1 cellular context compared by ENCODE assay signal in the genomic region with DNA sequence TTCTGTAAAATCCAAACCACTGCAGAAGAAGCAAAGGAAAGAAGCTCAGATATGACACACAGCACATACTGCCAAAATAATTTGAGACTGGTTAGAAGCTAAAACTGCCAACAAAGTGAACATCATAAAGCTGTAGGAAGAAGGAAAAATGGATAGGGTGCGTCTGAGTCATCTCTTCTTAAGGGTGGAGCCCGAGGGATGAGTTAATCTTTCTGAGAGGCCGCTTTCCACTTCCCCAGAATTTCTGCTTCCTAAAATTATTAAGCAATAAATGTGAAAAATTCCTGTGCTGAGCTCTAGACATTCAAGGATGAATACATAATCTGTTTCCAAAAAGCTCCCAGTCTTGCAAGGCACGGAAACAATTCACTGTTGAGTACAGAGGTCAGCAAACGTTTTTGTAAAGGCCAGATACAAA.
TF ChIP-seq lines count a peak whose summit lies in the region.

No MANE protein-coding gene starts in this region.

TF ChIP-seq in K562, 482 proteins besides CTCF, POLR2A, EP300 and RAD21 (continues in another document):
- TF ChIP-seq, protein P1, sequence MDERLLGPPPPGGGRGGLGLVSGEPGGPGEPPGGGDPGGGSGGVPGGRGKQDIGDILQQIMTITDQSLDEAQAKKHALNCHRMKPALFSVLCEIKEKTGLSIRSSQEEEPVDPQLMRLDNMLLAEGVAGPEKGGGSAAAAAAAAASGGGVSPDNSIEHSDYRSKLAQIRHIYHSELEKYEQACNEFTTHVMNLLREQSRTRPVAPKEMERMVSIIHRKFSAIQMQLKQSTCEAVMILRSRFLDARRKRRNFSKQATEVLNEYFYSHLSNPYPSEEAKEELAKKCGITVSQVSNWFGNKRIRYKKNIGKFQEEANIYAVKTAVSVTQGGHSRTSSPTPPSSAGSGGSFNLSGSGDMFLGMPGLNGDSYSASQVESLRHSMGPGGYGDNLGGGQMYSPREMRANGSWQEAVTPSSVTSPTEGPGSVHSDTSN (CRISPR knock-in tag; IDR thresholded peaks at IDR 0.05; ENCODE audit: low read depth): no peak
- TF ChIP-seq, protein P1 (tag; conservative IDR thresholded peaks at IDR 0.05; ENCODE audit: low read depth): no peak
- TF ChIP-seq ZNF764 (CRISPR knock-in tag; IDR thresholded peaks at IDR 0.05; ENCODE audit: low read depth) (no peak), SMARCE1 (IDR thresholded peaks at IDR 0.05) (peak; percentile 63; the same call in 1 of the 2 replicates), NFE2 (IDR thresholded peaks at IDR 0.05; ENCODE audit: low read depth) (0 out of 2 replicates have a peak, but pooled peaks have one; percentile 6), CXXC5 (CRISPR knock-in tag; IDR thresholded peaks at IDR 0.05) (peak; percentile 24; the same call in 1 of the 2 replicates), HMBOX1 (IDR thresholded peaks at IDR 0.05) (0 out of 2 replicates have a peak, but pooled peaks have one; percentile 25), E2F6 (IDR thresholded peaks at IDR 0.05; ENCODE audit: borderline replicate concordance in 1 of 2, extremely low read depth in 1 of 2, insufficient read depth in 1 of 2, insufficient read length in 1 of 2, low read depth in 1 of 2, low read length in 1 of 2, poor library complexity in 1 of 2, severe bottlenecking in 1 of 2) (no peak), TEAD4 (IDR thresholded peaks at IDR 0.05; ENCODE audit: low read length) (0 out of 2 replicates have a peak, but pooled peaks have one; percentile 8), TEAD4 (CRISPR knock-in tag; IDR thresholded peaks at IDR 0.05; ENCODE audit: borderline replicate concordance) (no peak), ZFP36 (IDR thresholded peaks at IDR 0.05; ENCODE audit: low read depth, low read length, partially characterized antibody) (no peak), FOSL1 (tag; conservative IDR thresholded peaks at IDR 0.05) (peak; percentile 93), POLR2H (tag; IDR thresholded peaks at IDR 0.05; ENCODE audit: low read depth) (peak; percentile 23; the same call in 1 of the 2 replicates), KAT2B (IDR thresholded peaks at IDR 0.05; ENCODE audit: low read depth, low read length) (no peak), ZKSCAN3 (CRISPR knock-in tag; IDR thresholded peaks at IDR 0.05) (no peak), DPF2 (IDR thresholded peaks at IDR 0.05) (peak; percentile 41; the same call in 1 of the 2 replicates), ZFX (CRISPR knock-in tag; IDR thresholded peaks at IDR 0.05) (no peak), LCOR (CRISPR knock-in tag; IDR thresholded peaks at IDR 0.05) (0 out of 2 replicates have a peak, but pooled peaks have one; percentile 23), SPI1 (IDR thresholded peaks at IDR 0.05; ENCODE audit: borderline replicate concordance, low read depth, low read length) (peak; percentile 52; the same call in 1 of the 2 replicates), ATF7 (IDR thresholded peaks at IDR 0.05) (0 out of 2 replicates have a peak, but pooled peaks have one; percentile 42), JUNB (CRISPR knock-in tag; conservative IDR thresholded peaks at IDR 0.05) (no peak), ZEB2 (IDR thresholded peaks at IDR 0.05) (peak; percentile 51; the same call in 1 of the 2 replicates), ZNF347 (CRISPR knock-in tag; IDR thresholded peaks at IDR 0.05; ENCODE audit: low read depth) (no peak), RBM22 (IDR thresholded peaks at IDR 0.05; ENCODE audit: low read depth, low read length, poor library complexity, severe bottlenecking) (no peak), ZNF175 (CRISPR knock-in tag; IDR thresholded peaks at IDR 0.05; ENCODE audit: low read depth) (peak; percentile 44; the same call in 1 of the 2 replicates), POLR2B (IDR thresholded peaks at IDR 0.05; ENCODE audit: low read depth, partially characterized antibody) (peak; percentile 38), FOS (IDR thresholded peaks at IDR 0.05; ENCODE audit: extremely low read depth, insufficient read length) (peak; percentile 12), JUN (IDR thresholded peaks at IDR 0.05; ENCODE audit: borderline replicate concordance, low read depth, low read length) (peak; percentile 84), JUN (CRISPR knock-in tag; IDR thresholded peaks at IDR 0.05; ENCODE audit: borderline replicate concordance) (no peak), CEBPG (CRISPR knock-in tag; IDR thresholded peaks at IDR 0.05) (no peak), CEBPG (tag; conservative IDR thresholded peaks at IDR 0.05 in 1 of 2, IDR thresholded peaks at IDR 0.05 in 1 of 2) (peak; percentile 82 to 92), ARNT (IDR thresholded peaks at IDR 0.05) (no peak), CEBPB (tag; IDR thresholded peaks at IDR 0.05) (peak; percentile 76), EHMT2 (IDR thresholded peaks at IDR 0.05) (peak; percentile 53; the same call in 1 of the 2 replicates), ETV1 (tag; conservative IDR thresholded peaks at IDR 0.05; ENCODE audit: low read depth) (no peak), PTRF (tag; IDR thresholded peaks at IDR 0.05) (no peak), ZNF318 (IDR thresholded peaks at IDR 0.05; ENCODE audit: borderline replicate concordance in 1 of 2, low read depth in 1 of 2) (no peak)
- TF ChIP-seq, protein P2, sequence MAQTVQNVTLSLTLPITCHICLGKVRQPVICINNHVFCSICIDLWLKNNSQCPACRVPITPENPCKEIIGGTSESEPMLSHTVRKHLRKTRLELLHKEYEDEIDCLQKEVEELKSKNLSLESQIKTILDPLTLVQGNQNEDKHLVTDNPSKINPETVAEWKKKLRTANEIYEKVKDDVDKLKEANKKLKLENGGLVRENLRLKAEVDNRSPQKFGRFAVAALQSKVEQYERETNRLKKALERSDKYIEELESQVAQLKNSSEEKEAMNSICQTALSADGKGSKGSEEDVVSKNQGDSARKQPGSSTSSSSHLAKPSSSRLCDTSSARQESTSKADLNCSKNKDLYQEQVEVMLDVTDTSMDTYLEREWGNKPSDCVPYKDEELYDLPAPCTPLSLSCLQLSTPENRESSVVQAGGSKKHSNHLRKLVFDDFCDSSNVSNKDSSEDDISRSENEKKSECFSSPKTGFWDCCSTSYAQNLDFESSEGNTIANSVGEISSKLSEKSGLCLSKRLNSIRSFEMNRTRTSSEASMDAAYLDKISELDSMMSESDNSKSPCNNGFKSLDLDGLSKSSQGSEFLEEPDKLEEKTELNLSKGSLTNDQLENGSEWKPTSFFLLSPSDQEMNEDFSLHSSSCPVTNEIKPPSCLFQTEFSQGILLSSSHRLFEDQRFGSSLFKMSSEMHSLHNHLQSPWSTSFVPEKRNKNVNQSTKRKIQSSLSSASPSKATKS (CRISPR knock-in tag; IDR thresholded peaks at IDR 0.05): no peak
- TF ChIP-seq, protein P3, sequence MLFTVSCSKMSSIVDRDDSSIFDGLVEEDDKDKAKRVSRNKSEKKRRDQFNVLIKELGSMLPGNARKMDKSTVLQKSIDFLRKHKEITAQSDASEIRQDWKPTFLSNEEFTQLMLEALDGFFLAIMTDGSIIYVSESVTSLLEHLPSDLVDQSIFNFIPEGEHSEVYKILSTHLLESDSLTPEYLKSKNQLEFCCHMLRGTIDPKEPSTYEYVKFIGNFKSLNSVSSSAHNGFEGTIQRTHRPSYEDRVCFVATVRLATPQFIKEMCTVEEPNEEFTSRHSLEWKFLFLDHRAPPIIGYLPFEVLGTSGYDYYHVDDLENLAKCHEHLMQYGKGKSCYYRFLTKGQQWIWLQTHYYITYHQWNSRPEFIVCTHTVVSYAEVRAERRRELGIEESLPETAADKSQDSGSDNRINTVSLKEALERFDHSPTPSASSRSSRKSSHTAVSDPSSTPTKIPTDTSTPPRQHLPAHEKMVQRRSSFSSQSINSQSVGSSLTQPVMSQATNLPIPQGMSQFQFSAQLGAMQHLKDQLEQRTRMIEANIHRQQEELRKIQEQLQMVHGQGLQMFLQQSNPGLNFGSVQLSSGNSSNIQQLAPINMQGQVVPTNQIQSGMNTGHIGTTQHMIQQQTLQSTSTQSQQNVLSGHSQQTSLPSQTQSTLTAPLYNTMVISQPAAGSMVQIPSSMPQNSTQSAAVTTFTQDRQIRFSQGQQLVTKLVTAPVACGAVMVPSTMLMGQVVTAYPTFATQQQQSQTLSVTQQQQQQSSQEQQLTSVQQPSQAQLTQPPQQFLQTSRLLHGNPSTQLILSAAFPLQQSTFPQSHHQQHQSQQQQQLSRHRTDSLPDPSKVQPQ (CRISPR knock-in tag; IDR thresholded peaks at IDR 0.05; ENCODE audit: borderline replicate concordance): no peak
- TF ChIP-seq, protein P4, sequence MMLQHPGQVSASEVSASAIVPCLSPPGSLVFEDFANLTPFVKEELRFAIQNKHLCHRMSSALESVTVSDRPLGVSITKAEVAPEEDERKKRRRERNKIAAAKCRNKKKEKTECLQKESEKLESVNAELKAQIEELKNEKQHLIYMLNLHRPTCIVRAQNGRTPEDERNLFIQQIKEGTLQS (IDR thresholded peaks at IDR 0.05): peak; percentile 90
- TF ChIP-seq, protein P4 (CRISPR knock-in tag; conservative IDR thresholded peaks at IDR 0.05): no peak
